ENCODE assay signal across 12 cellular contexts in genomic region chr6:45626087-45626891, GRCh38.
DNase-seq lines count a peak whose midpoint lies in the region; FAIRE-seq and TF ChIP-seq lines count a peak whose summit lies in the region.
"Had no signal": no experiment of that assay in that cellular context is flagged by ENCODE, and none has a peak within 500 bp of the region (broad histone marks: within the 10 kb centered on the region; RNA-seq: fewer than 3 reads in every experiment).

No MANE protein-coding gene starts in this region.

- H3K27ac ChIP-seq in GM23248: peak overlapping the region; percentile 91
- H3K27ac ChIP-seq in osteoblast (ENCODE audit: low read depth, low read length): peak overlapping the region; percentile 93
- no peak overlapping the region for H3K27ac ChIP-seq in tibial artery

- peaks cover 17% of the 10 kb centered on the region for H3K4me1 Mint-ChIP-seq in brain
- H3K4me1 Mint-ChIP-seq in endothelial cell (ENCODE audit: unreplicated experiment): no peaks in the 10 kb centered on the region

- peak overlapping the region; percentile 56 for H3K4me2 ChIP-seq in GM23248 (ENCODE audit: unreplicated experiment)
- peak overlapping the region; percentile 73 for H3K4me2 ChIP-seq in osteoblast (ENCODE audit: insufficient read depth, low read length)

- no peak for TF ChIP-seq POLR2A in GM12891 (IDR thresholded peaks at IDR 0.05; ENCODE audit: low read depth, low read length)

- H3K4me1 ChIP-seq in GM23248 (ENCODE audit: insufficient read depth) (peaks cover 45% of the 10 kb centered on the region), osteoblast (ENCODE audit: insufficient read depth, low read length) (peaks cover 41% of the 10 kb centered on the region), tibial artery (no peaks in the 10 kb centered on the region)

- H3K36me3 Mint-ChIP-seq in brain (no peaks in the 10 kb centered on the region), endothelial cell (ENCODE audit: low read depth, unreplicated experiment) (no peaks in the 10 kb centered on the region)
- H3K36me3 Mint-ChIP-seq: type B pancreatic cell had no signal

- H3F3A ChIP-seq in GM23248 (ENCODE audit: insufficient read depth): peaks cover 45% of the 10 kb centered on the region

- H3K9me3 ChIP-seq in GM23248 (ENCODE audit: low read depth) (no peaks in the 10 kb centered on the region), osteoblast (ENCODE audit: low read depth, low read length) (no peaks in the 10 kb centered on the region), tibial artery (no peaks in the 10 kb centered on the region)

- peak; percentile 94 for DNase-seq in GM23248
- peak; percentile 99 for DNase-seq in M059J (ENCODE audit: low read depth)
- peak; percentile 87 for DNase-seq in osteoblast (ENCODE audit: insufficient read length, low spot score, missing footprints)
- DNase-seq in tibial artery: no peak
- DNase-seq in NCI-H1436 treated with DMSO at 0.1 percent for 48 hours (lab: John Stamatoyannopoulos, UW): no peak
- DNase-seq in GM12891 (ENCODE audit: insufficient read length, low spot score): no peak
- no peak for DNase-seq in endothelial cell (ENCODE audit: low spot score)
- DNase-seq: caudate nucleus, hypothalamus, NCI-H1092 treated with DMSO at 0.1 percent for 48 hours had no signal

- H3K27ac Mint-ChIP-seq in brain: peak overlapping the region in 3 of 5 experiments; percentile 35 to 73 (median 68)
- H3K27ac Mint-ChIP-seq in endothelial cell (ENCODE audit: unreplicated experiment): no peak overlapping the region
- H3K27ac Mint-ChIP-seq: type B pancreatic cell had no signal

- no peak for FAIRE-seq in GM12891 (lab: Jason Lieb, UNC)

- TF ChIP-seq CTCF in brain (conservative IDR thresholded peaks at IDR 0.05): no peak
- TF ChIP-seq CTCF in osteoblast (IDR thresholded peaks at IDR 0.05; ENCODE audit: extremely low read depth, low read depth, low read length): no peak
- no peak for TF ChIP-seq CTCF in tibial artery (IDR thresholded peaks at IDR 0.05)
- TF ChIP-seq CTCF in endothelial cell (IDR thresholded peaks at IDR 0.05; ENCODE audit: unreplicated experiment): no peak

- intact Hi-C loops in tibial artery (cut with DNase I; ENCODE audit: low total_unique reads): no loop called here

- WGBS in GM23248 (ENCODE audit: low coverage in 1 of 2, low lambda C conversion rate in 2 of 2, missing lambda C conversion rate in 2 of 2), 2 experiments: 0 to 1% methylated on average over 5 of the region's 5 CpGs

- in situ Hi-C loops in GM23248 (cut with MboI): no loop called here

- H3K9me3 Mint-ChIP-seq in brain (no peaks in the 10 kb centered on the region), endothelial cell (ENCODE audit: unreplicated experiment) (no peaks in the 10 kb centered on the region)

- peak overlapping the region; percentile 65 for H3K9ac ChIP-seq in GM23248

- no peak overlapping the region for H3K4me3 ChIP-seq in GM23248
- peak overlapping the region; percentile 21 for H3K4me3 ChIP-seq in osteoblast (ENCODE audit: insufficient read depth, low read length)
- no peak overlapping the region for H3K4me3 ChIP-seq in tibial artery

- H4K20me1 ChIP-seq in GM23248 (ENCODE audit: insufficient read depth) (no peaks in the 10 kb centered on the region), osteoblast (ENCODE audit: insufficient read depth, low read length) (no peaks in the 10 kb centered on the region)

- peak overlapping the region; percentile 46 for H2AFZ ChIP-seq in GM23248
- H2AFZ ChIP-seq in osteoblast (ENCODE audit: low read length): peak overlapping the region; percentile 75

- peaks cover 13% of the 10 kb centered on the region for H3K27me3 Mint-ChIP-seq in brain
- peaks cover 3% of the 10 kb centered on the region for H3K27me3 Mint-ChIP-seq in endothelial cell (ENCODE audit: unreplicated experiment)

- H3K4me3 Mint-ChIP-seq in brain (no peak overlapping the region), endothelial cell (ENCODE audit: unreplicated experiment) (no peak overlapping the region)
- H3K4me3 Mint-ChIP-seq: type B pancreatic cell had no signal

- H3K79me2 ChIP-seq in GM23248 (ENCODE audit: insufficient read depth): no peaks in the 10 kb centered on the region
- no peaks in the 10 kb centered on the region for H3K79me2 ChIP-seq in osteoblast (ENCODE audit: insufficient read depth, low read length)

- H3K9me2 ChIP-seq in GM23248 (ENCODE audit: insufficient read depth): no peaks in the 10 kb centered on the region

- H3K27me3 ChIP-seq in GM23248 (replicated peaks; ENCODE audit: insufficient read depth): no peaks in the 10 kb centered on the region
- no peaks in the 10 kb centered on the region for H3K27me3 ChIP-seq in osteoblast (ENCODE audit: insufficient read depth, low read length)
- H3K27me3 ChIP-seq in tibial artery: no peaks in the 10 kb centered on the region

- H3K36me3 ChIP-seq in GM23248 (ENCODE audit: low read depth) (no peaks in the 10 kb centered on the region), osteoblast (ENCODE audit: insufficient read depth, low read length) (no peaks in the 10 kb centered on the region), tibial artery (no peaks in the 10 kb centered on the region)

TF ChIP-seq in GM12891, 5 proteins besides CTCF, POLR2A, EP300 and RAD21:
- no peak for TF ChIP-seq SPI1 (IDR thresholded peaks at IDR 0.05; ENCODE audit: low read depth, low read length)
- no peak for TF ChIP-seq POU2F2 (IDR thresholded peaks at IDR 0.05; ENCODE audit: low read depth, low read length)

Comparison
In these comparisons a context has a peak if more than half of its experiments do, and no peak if none do; other contexts are left out.
1. DNase-seq: peak in GM23248 (single experiment), M059J (single experiment) and osteoblast (single experiment); none in tibial artery (0 of 2), NCI-H1436 treated with DMSO at 0.1 percent for 48 hours (single experiment), GM12891 (single experiment) and endothelial cell (single experiment).
2. H3K27ac ChIP-seq: peak in GM23248 (single experiment) and osteoblast (single experiment); none in tibial artery (0 of 2).